In genomic region chr12:107568718-107569117, GRCh38 we compare ENCODE assay signal across 18 cellular contexts.
"Had no signal": no experiment of that assay in that cellular context is flagged by ENCODE, and none has a peak within 500 bp of the region (broad histone marks: within the 10 kb centered on the region; RNA-seq: fewer than 3 reads in every experiment).

No MANE protein-coding gene starts in this region.

- FAIRE-seq: colon had no signal

- DNase-seq: activated CD4-positive, alpha-beta T cell treated with anti-CD3 and anti-CD28 coated beads, Interleukin-2, amount 50 U/mL, for 1 hour; activated CD8-positive, alpha-beta memory T cell treated with anti-CD3 and anti-CD28 coated beads for 24 hours; activated naive CD4-positive, alpha-beta T cell; activated naive CD8-positive, alpha-beta T cell treated with anti-CD3 and anti-CD28 coated beads, Interleukin-2, amount 50 U/mL, for 24 hours; islet precursor cell; left ventricle myocardium inferior; mucosa of descending colon; naive thymus-derived CD4-positive, alpha-beta T cell; stimulated activated CD4-positive, alpha-beta T cell treated with anti-CD3 and anti-CD28 coated beads, Interleukin-15, amount 100 ng/mL, for 24 hours; stimulated activated CD4-positive, alpha-beta T cell treated with anti-CD3 and anti-CD28 coated beads, Interleukin-4, amount 100 ng/mL, for 24 hours; stimulated activated naive CD4-positive, alpha-beta T cell; substantia nigra had no signal

- H3K27ac ChIP-seq: esophagus muscularis mucosa, gastroesophageal sphincter, left ventricle myocardium inferior, right atrium auricular region, skin epidermis, tibial nerve had no signal

- H3K9me3 ChIP-seq: esophagus muscularis mucosa, left ventricle myocardium inferior, mucosa of descending colon, right atrium auricular region, tibial nerve had no signal

- H3K4me3 ChIP-seq: esophagus muscularis mucosa, gastroesophageal sphincter, left ventricle myocardium inferior, mucosa of descending colon, right atrium auricular region, skin epidermis, tibial nerve had no signal

- H3K27me3 ChIP-seq: right atrium auricular region, tibial nerve had no signal

- H3K4me1 ChIP-seq: esophagus muscularis mucosa, gastroesophageal sphincter, left ventricle myocardium inferior, right atrium auricular region, tibial nerve had no signal

- H3K36me3 ChIP-seq: esophagus muscularis mucosa, gastroesophageal sphincter, left ventricle myocardium inferior, right atrium auricular region, tibial nerve had no signal

- ATAC-seq: activated naive CD8-positive, alpha-beta T cell treated with anti-CD3 and anti-CD28 coated beads, Interleukin-2, amount 50 U/mL, for 24 hours; gastroesophageal sphincter; naive thymus-derived CD4-positive, alpha-beta T cell had no signal
